In the genomic region with DNA sequence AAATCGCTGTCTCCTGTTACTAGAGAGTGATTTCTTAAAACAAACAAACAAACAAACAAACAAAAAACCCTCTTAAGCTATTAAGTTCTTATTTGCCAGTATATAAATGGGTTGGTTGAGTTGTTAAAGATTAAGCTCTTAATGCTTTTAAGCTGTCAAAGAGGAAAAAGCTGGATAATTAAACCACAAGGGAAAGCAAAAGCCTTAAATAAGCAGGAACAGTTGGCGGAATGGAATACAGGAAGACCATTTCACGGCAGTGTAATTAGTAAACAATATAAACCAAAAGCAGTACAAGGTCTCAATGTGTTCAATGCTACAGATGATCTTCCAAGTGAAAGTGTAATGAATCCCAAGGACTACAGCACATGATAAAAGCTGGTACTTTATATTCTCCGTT, we compare ENCODE assay signal across 33 cellular contexts.
"Had no signal": no experiment of that assay in that cellular context is flagged by ENCODE, and none has a peak within 500 bp of the region (broad histone marks: within the 10 kb centered on the region; RNA-seq: fewer than 3 reads in every experiment).

No MANE protein-coding gene starts in this region.

- H3K4me3 Mint-ChIP-seq: activated B cell treated with CpG ODN at 0.5 μM for 24 hours; activated CD8-positive, alpha-beta T cell treated with anti-CD3 and anti-CD28 coated beads for 36 hours; activated naive CD4-positive, alpha-beta T cell treated with anti-CD3 and anti-CD28 coated beads, Interleukin-2, amount 10 ng/mL, durations not matched to agents 7 days and 5 days; activated naive CD8-positive, alpha-beta T cell treated with anti-CD3 and anti-CD28 coated beads, Interleukin-2, amount 10 ng/mL, durations not matched to agents 7 days and 5 days; brain; endodermal cell; T-helper 1 cell treated with Interleukin-12 subunit alpha and Interleukin-12 subunit beta and Interleukin-4 antibody, amounts not matched to agents 30 μg/mL and 1 μg/mL, for 36 hours; T-helper 2 cell treated with Interferon-gamma antibody and Interleukin-4, amounts not matched to agents 5 μg/mL and 100 μg/mL, for 36 hours had no signal

- H3K27ac ChIP-seq: ascending aorta, breast epithelium, cardiac muscle cell, colonic mucosa, esophagus muscularis mucosa, foreskin keratinocyte, gastrocnemius medialis, heart right ventricle, hepatocyte, WERI-Rb-1 had no signal

- H3K9me3 Mint-ChIP-seq: activated B cell treated with CpG ODN at 0.5 μM for 24 hours had no signal

- H3K36me3 ChIP-seq: breast epithelium, colonic mucosa had no signal

- H3K4me3 ChIP-seq: ascending aorta, breast epithelium, cardiac muscle cell, colonic mucosa, dorsolateral prefrontal cortex, esophagus muscularis mucosa, gastrocnemius medialis, heart right ventricle, hepatocyte had no signal

- H3K9me3 ChIP-seq: ascending aorta, colonic mucosa, esophagus muscularis mucosa, gastrocnemius medialis had no signal

- H3K27me3 ChIP-seq: ascending aorta, breast epithelium, cardiac muscle cell, colonic mucosa, dorsolateral prefrontal cortex, esophagus muscularis mucosa, foreskin keratinocyte, gastrocnemius medialis, heart right ventricle, hepatocyte had no signal

- H3K27me3 Mint-ChIP-seq: activated B cell treated with CpG ODN at 0.5 μM for 24 hours; activated CD8-positive, alpha-beta T cell treated with anti-CD3 and anti-CD28 coated beads for 36 hours; activated naive CD4-positive, alpha-beta T cell treated with anti-CD3 and anti-CD28 coated beads, Interleukin-2, amount 10 ng/mL, durations not matched to agents 7 days and 5 days; activated naive CD8-positive, alpha-beta T cell treated with anti-CD3 and anti-CD28 coated beads, Interleukin-2, amount 10 ng/mL, durations not matched to agents 7 days and 5 days; brain had no signal

- H3K4me1 ChIP-seq: ascending aorta, breast epithelium, colonic mucosa, esophagus muscularis mucosa, foreskin keratinocyte, gastrocnemius medialis, heart right ventricle had no signal

- H3K27ac Mint-ChIP-seq: activated B cell treated with CpG ODN at 0.5 μM for 24 hours; activated naive CD4-positive, alpha-beta T cell treated with anti-CD3 and anti-CD28 coated beads, Interleukin-2, amount 50 U/mL, for 72 hours; brain; endodermal cell had no signal

- ATAC-seq: foreskin keratinocyte, gastrocnemius medialis, heart right ventricle had no signal

- DNase-seq: activated B cell treated with CpG ODN at 0.5 μM for 24 hours; activated CD4-positive, alpha-beta T cell treated with anti-CD3 and anti-CD28 coated beads for 48 hours; activated CD4-positive, alpha-beta T cell treated with anti-CD3 and anti-CD28 coated beads, Interleukin-2, amount 50 U/mL, for 1 hour; activated CD4-positive, alpha-beta T cell treated with anti-CD3 and anti-CD28 coated beads, Interleukin-2, amount 50 U/mL, for 48 hours; activated CD8-positive, alpha-beta memory T cell treated with anti-CD3 and anti-CD28 coated beads for 24 hours; activated CD8-positive, alpha-beta T cell treated with anti-CD3 and anti-CD28 coated beads for 36 hours; activated gamma-delta T cell; activated naive CD4-positive, alpha-beta T cell; activated naive CD4-positive, alpha-beta T cell treated with anti-CD3 and anti-CD28 coated beads, Interleukin-2, amount 10 ng/mL, durations not matched to agents 7 days and 5 days; activated naive CD8-positive, alpha-beta T cell treated with anti-CD3 and anti-CD28 coated beads, Interleukin-2, amount 10 ng/mL, durations not matched to agents 7 days and 5 days; activated T-cell treated with anti-CD3 and anti-CD28 coated beads, Interleukin-2, amount 50 U/mL, for 1 hour; activated T-cell treated with anti-CD3 and anti-CD28 coated beads, Interleukin-2, amount 50 U/mL, for 48 hours; central memory CD4-positive, alpha-beta T cell; cerebellar nuclear complex; colonic mucosa; dorsolateral prefrontal cortex; effector memory CD4-positive, alpha-beta T cell; endodermal cell; erythroblast; foreskin keratinocyte; gastrocnemius medialis; heart right ventricle; T1000; WERI-Rb-1 had no signal

- H3K4me1 Mint-ChIP-seq: activated B cell treated with CpG ODN at 0.5 μM for 24 hours, brain had no signal
